1 cellular context compared by ENCODE assay signal in genomic region chr12:68189766-68190700, GRCh38.
TF ChIP-seq lines count a peak whose summit lies in the region.

No MANE protein-coding gene starts in this region.

TF ChIP-seq in GM23338, 12 proteins besides CTCF, POLR2A, EP300 and RAD21:
- TF ChIP-seq REST (IDR thresholded peaks at IDR 0.05; ENCODE audit: unreplicated experiment) (no peak), EZH2phosphoT487 (IDR thresholded peaks at IDR 0.05; ENCODE audit: unreplicated experiment) (no peak), ZNF114 (CRISPR knock-in tag; IDR thresholded peaks at IDR 0.05) (no peak), NANOG (IDR thresholded peaks at IDR 0.05; ENCODE audit: borderline replicate concordance) (no peak), POLR2AphosphoS5 (IDR thresholded peaks at IDR 0.05; ENCODE audit: low read depth) (no peak), ZNF462 (CRISPR knock-in tag; IDR thresholded peaks at IDR 0.05) (no peak), EZH2 (IDR thresholded peaks at IDR 0.05; ENCODE audit: low read depth, unreplicated experiment) (no peak), CREB1 (CRISPR knock-in tag; IDR thresholded peaks at IDR 0.05; ENCODE audit: low read depth) (no peak), ZNF331 (CRISPR knock-in tag; IDR thresholded peaks at IDR 0.05; ENCODE audit: low read depth) (no peak), ETS1 (IDR thresholded peaks at IDR 0.05) (no peak), JUNB (IDR thresholded peaks at IDR 0.05; ENCODE audit: unreplicated experiment) (no peak), STAT1 (IDR thresholded peaks at IDR 0.05; ENCODE audit: unreplicated experiment) (no peak)
